ENCODE assay signal across 14 cellular contexts in genomic region chr18:57430166-57430958, GRCh38. TPM values are rescaled to one million over a fixed set of nuclear protein-coding genes. Genes with fewer than 3 reads are reported as not detected.
DNase-seq lines count a peak whose midpoint lies in the region; ATAC-seq and TF ChIP-seq lines count a peak whose summit lies in the region.
"Had no signal": no experiment of that assay in that cellular context is flagged by ENCODE, and none has a peak within 500 bp of the region (broad histone marks: within the 10 kb centered on the region; RNA-seq: fewer than 3 reads in every experiment).

No MANE protein-coding gene starts in this region.

- no peak for TF ChIP-seq CTCF in activated CD8-positive, alpha-beta T cell treated with anti-CD3 and anti-CD28 coated beads for 36 hours (IDR thresholded peaks at IDR 0.05)

- H3K9me3 ChIP-seq in T-helper 17 cell (ENCODE audit: control insufficient read depth, low read length, poor library complexity, severe bottlenecking), result peaks cover 3% of the 10 kb centered on the region
- H3K9me3 ChIP-seq: A549, gastrocnemius medialis had no signal

- intact Hi-C loops in activated CD8-positive, alpha-beta T cell treated with anti-CD3 and anti-CD28 coated beads for 36 hours (cut with micrococcal nuclease), result loop anchor here (10.0 kb wide), 1 partner anchor 556 kb away; no protein-coding TSS in a partner anchor

- peaks cover 7% of the 10 kb centered on the region for H3K9me3 Mint-ChIP-seq in activated CD8-positive, alpha-beta T cell treated with anti-CD3 and anti-CD28 coated beads, Interleukin-2, amount 10 ng/mL, durations not matched to agents 7 days and 5 days (ENCODE audit: insufficient read depth)
- peaks cover 10% of the 10 kb centered on the region for H3K9me3 Mint-ChIP-seq in activated CD8-positive, alpha-beta T cell treated with anti-CD3 and anti-CD28 coated beads for 36 hours
- H3K9me3 Mint-ChIP-seq in stimulated activated naive B cell treated with anti-CD40 and anti-IgM and Interleukin-4, amounts not matched to agents 10 μg/mL and 1 μg/mL and 100 μg/mL, for 72 hours, result peaks cover 2 to 6% of the 10 kb centered on the region in 2 donors
- H3K9me3 Mint-ChIP-seq: stimulated activated memory B cell treated with anti-CD40 and anti-IgM and Interleukin-4, amounts not matched to agents 10 μg/mL and 1 μg/mL and 100 μg/mL, for 72 hours had no signal

- H3K4me1 Mint-ChIP-seq in activated CD8-positive, alpha-beta T cell treated with anti-CD3 and anti-CD28 coated beads, Interleukin-2, amount 10 ng/mL, durations not matched to agents 7 days and 5 days (ENCODE audit: low read depth), result peaks cover 22% of the 10 kb centered on the region
- peaks cover 24% of the 10 kb centered on the region for H3K4me1 Mint-ChIP-seq in activated CD8-positive, alpha-beta T cell treated with anti-CD3 and anti-CD28 coated beads for 36 hours (ENCODE audit: low read depth)
- peaks cover 3% of the 10 kb centered on the region for H3K4me1 Mint-ChIP-seq in T-helper 17 cell
- peaks cover 0 to 25% of the 10 kb centered on the region in 2 donors for H3K4me1 Mint-ChIP-seq in stimulated activated naive B cell treated with anti-CD40 and anti-IgM and Interleukin-4, amounts not matched to agents 10 μg/mL and 1 μg/mL and 100 μg/mL, for 72 hours

- CTCF ChIA-PET in activated CD8-positive, alpha-beta T cell treated with anti-CD3 and anti-CD28 coated beads, Interleukin-2, amount 10 ng/mL, durations not matched to agents 7 days and 5 days (lab: Charles Lee), result interaction anchor here (1.5 to 1.6 kb wide), 2 partner anchors 16 to 562 kb away, joined by 3 to 4 read pairs; no protein-coding TSS in a partner anchor
- CTCF ChIA-PET in activated CD8-positive, alpha-beta T cell treated with anti-CD3 and anti-CD28 coated beads for 36 hours (lab: Charles Lee), result interaction anchor here (0.7 to 1.6 kb wide), 3 partner anchors 9 to 313 kb away, joined by 3 to 8 read pairs (median 3); no protein-coding TSS in a partner anchor

- no peak overlapping the region for H3K27ac Mint-ChIP-seq in activated CD8-positive, alpha-beta T cell treated with anti-CD3 and anti-CD28 coated beads, Interleukin-2, amount 10 ng/mL, durations not matched to agents 7 days and 5 days
- no peak overlapping the region for H3K27ac Mint-ChIP-seq in activated CD8-positive, alpha-beta T cell treated with anti-CD3 and anti-CD28 coated beads for 36 hours
- no peak overlapping the region for H3K27ac Mint-ChIP-seq in T-helper 17 cell
- peak overlapping the region; percentile 87 for H3K27ac Mint-ChIP-seq in stimulated activated naive B cell treated with anti-CD40 and anti-IgM and Interleukin-4, amounts not matched to agents 10 μg/mL and 1 μg/mL and 100 μg/mL, for 72 hours
- H3K27ac Mint-ChIP-seq: stimulated activated memory B cell treated with anti-CD40 and anti-IgM and Interleukin-4, amounts not matched to agents 10 μg/mL and 1 μg/mL and 100 μg/mL, for 72 hours had no signal

- H3K4me3 Mint-ChIP-seq in activated CD8-positive, alpha-beta T cell treated with anti-CD3 and anti-CD28 coated beads, Interleukin-2, amount 10 ng/mL, durations not matched to agents 7 days and 5 days, result peak overlapping the region; percentile 18
- H3K4me3 Mint-ChIP-seq in activated CD8-positive, alpha-beta T cell treated with anti-CD3 and anti-CD28 coated beads for 36 hours, result no peak overlapping the region
- peak overlapping the region; percentile 52 for H3K4me3 Mint-ChIP-seq in T-helper 17 cell
- peak overlapping the region in 1 of 2 donors; percentile 11 for H3K4me3 Mint-ChIP-seq in stimulated activated naive B cell treated with anti-CD40 and anti-IgM and Interleukin-4, amounts not matched to agents 10 μg/mL and 1 μg/mL and 100 μg/mL, for 72 hours
- H3K4me3 Mint-ChIP-seq: stimulated activated memory B cell treated with anti-CD40 and anti-IgM and Interleukin-4, amounts not matched to agents 10 μg/mL and 1 μg/mL and 100 μg/mL, for 72 hours had no signal

- no peak for DNase-seq in activated CD8-positive, alpha-beta T cell treated with anti-CD3 and anti-CD28 coated beads, Interleukin-2, amount 10 ng/mL, durations not matched to agents 7 days and 5 days
- no peak for DNase-seq in activated CD8-positive, alpha-beta T cell treated with anti-CD3 and anti-CD28 coated beads for 36 hours
- DNase-seq in T-helper 17 cell (no peak), iPS-NIHi11 (ENCODE audit: low spot score) (peak; percentile 50), 8988T (no peak), SW480 (ENCODE audit: low spot score) (no peak), hepatic stellate cell (ENCODE audit: low spot score) (no peak)
- no peak for DNase-seq in stimulated activated naive B cell treated with anti-CD40 and anti-IgM and Interleukin-4, amounts not matched to agents 10 μg/mL and 1 μg/mL and 100 μg/mL, for 72 hours
- DNase-seq: activated gamma-delta T cell treated with Interleukin-2 at 50 U/mL for 16 hours; gastrocnemius medialis; left cardiac atrium; naive thymus-derived CD4-positive, alpha-beta T cell had no signal

- no peak for ATAC-seq in activated CD8-positive, alpha-beta T cell treated with anti-CD3 and anti-CD28 coated beads, Interleukin-2, amount 10 ng/mL, durations not matched to agents 7 days and 5 days
- ATAC-seq in activated CD8-positive, alpha-beta T cell treated with anti-CD3 and anti-CD28 coated beads for 36 hours, result no peak
- ATAC-seq in T-helper 17 cell, result no peak
- ATAC-seq in stimulated activated naive B cell treated with anti-CD40 and anti-IgM and Interleukin-4, amounts not matched to agents 10 μg/mL and 1 μg/mL and 100 μg/mL, for 72 hours (replicated peaks), result no peak
- ATAC-seq: A549; gastrocnemius medialis; left cardiac atrium; naive thymus-derived CD4-positive, alpha-beta T cell; stimulated activated memory B cell treated with anti-CD40 and anti-IgM and Interleukin-4, amounts not matched to agents 10 μg/mL and 1 μg/mL and 100 μg/mL, for 72 hours had no signal

- H3K27me3 Mint-ChIP-seq in activated CD8-positive, alpha-beta T cell treated with anti-CD3 and anti-CD28 coated beads, Interleukin-2, amount 10 ng/mL, durations not matched to agents 7 days and 5 days (ENCODE audit: low read depth), result peaks cover 67% of the 10 kb centered on the region
- peaks cover 64% of the 10 kb centered on the region for H3K27me3 Mint-ChIP-seq in activated CD8-positive, alpha-beta T cell treated with anti-CD3 and anti-CD28 coated beads for 36 hours
- H3K27me3 Mint-ChIP-seq in T-helper 17 cell, result peaks cover 67% of the 10 kb centered on the region
- peaks cover 52 to 70% of the 10 kb centered on the region in 2 donors for H3K27me3 Mint-ChIP-seq in stimulated activated naive B cell treated with anti-CD40 and anti-IgM and Interleukin-4, amounts not matched to agents 10 μg/mL and 1 μg/mL and 100 μg/mL, for 72 hours

- peaks cover 11% of the 10 kb centered on the region for H3K36me3 Mint-ChIP-seq in activated CD8-positive, alpha-beta T cell treated with anti-CD3 and anti-CD28 coated beads, Interleukin-2, amount 10 ng/mL, durations not matched to agents 7 days and 5 days (ENCODE audit: low read depth)
- peaks cover 10% of the 10 kb centered on the region for H3K36me3 Mint-ChIP-seq in activated CD8-positive, alpha-beta T cell treated with anti-CD3 and anti-CD28 coated beads for 36 hours (ENCODE audit: low read depth)
- H3K36me3 Mint-ChIP-seq in T-helper 17 cell (ENCODE audit: low read depth), result no peaks in the 10 kb centered on the region
- H3K36me3 Mint-ChIP-seq in stimulated activated naive B cell treated with anti-CD40 and anti-IgM and Interleukin-4, amounts not matched to agents 10 μg/mL and 1 μg/mL and 100 μg/mL, for 72 hours, result peaks cover 1 to 7% of the 10 kb centered on the region in 2 donors
- H3K36me3 Mint-ChIP-seq: stimulated activated memory B cell treated with anti-CD40 and anti-IgM and Interleukin-4, amounts not matched to agents 10 μg/mL and 1 μg/mL and 100 μg/mL, for 72 hours had no signal

- POLR2A ChIA-PET in activated CD8-positive, alpha-beta T cell treated with anti-CD3 and anti-CD28 coated beads, Interleukin-2, amount 10 ng/mL, durations not matched to agents 7 days and 5 days (lab: Charles Lee), result interaction anchor here (0.6 kb wide), 1 partner anchor 429 kb away, joined by 3 read pairs; no protein-coding TSS in a partner anchor
- POLR2A ChIA-PET in activated CD8-positive, alpha-beta T cell treated with anti-CD3 and anti-CD28 coated beads for 36 hours (lab: Charles Lee), result interaction anchor here (0.6 to 1.9 kb wide), 2 partner anchors 8 to 528 kb away, joined by 4 to 6 read pairs; no protein-coding TSS in a partner anchor

RNA-seq across cellular contexts. Expression of gene ONECUT2, which starts 4.8 kb away (rescaled TPM):
- not detected for total RNA-seq in activated CD8-positive, alpha-beta T cell treated with anti-CD3 and anti-CD28 coated beads, Interleukin-2, amount 10 ng/mL, durations not matched to agents 7 days and 5 days
- not detected for total RNA-seq in activated CD8-positive, alpha-beta T cell treated with anti-CD3 and anti-CD28 coated beads for 36 hours
- total RNA-seq in T-helper 17 cell, result not detected
- total RNA-seq: naive thymus-derived CD4-positive, alpha-beta T cell had no signal
